ENCODE assay signal across 11 cellular contexts in the genomic region with DNA sequence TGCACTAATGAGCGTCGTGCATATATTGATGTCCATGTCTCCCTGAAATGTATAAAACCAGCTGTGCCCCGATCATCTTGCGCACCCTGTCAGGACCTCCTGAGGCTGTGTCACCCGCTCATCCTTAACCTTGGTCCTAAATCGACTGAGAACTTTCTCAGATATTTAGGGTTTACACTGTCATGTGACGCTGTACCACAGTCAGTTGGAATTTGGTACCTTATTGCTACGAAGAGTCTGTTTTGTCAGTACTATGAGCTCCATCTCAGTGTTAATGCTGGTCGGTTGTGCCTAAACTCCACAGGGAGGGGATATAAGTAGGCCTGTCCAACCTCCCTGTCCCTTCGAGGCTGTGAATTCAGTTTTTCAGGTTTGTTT. TPM values are rescaled to one million over a fixed set of nuclear protein-coding genes. Genes with fewer than 3 reads are reported as not detected.
DNase-seq lines count a peak whose midpoint lies in the region; ATAC-seq and TF ChIP-seq lines count a peak whose summit lies in the region.
"Had no signal": no experiment of that assay in that cellular context is flagged by ENCODE, and none has a peak within 500 bp of the region (broad histone marks: within the 10 kb centered on the region; RNA-seq: fewer than 3 reads in every experiment).

No MANE protein-coding gene starts in this region.

- WGBS in heart left ventricle, 4 donors, result 89 to 92% (median 90%) methylated on average over 10 of the region's 10 CpGs
- WGBS in mesendoderm (ENCODE audit: extremely low coverage, insufficient coverage, low lambda C conversion rate), result no CpG with 5 or more reads among the region's 10 CpGs

- no peak overlapping the region for H3K18ac ChIP-seq in mesendoderm (ENCODE audit: low read length)

- H4K8ac ChIP-seq in mesendoderm (ENCODE audit: low read depth, low read length), result no peak overlapping the region

- peak overlapping the region; percentile 1 for H3K9ac ChIP-seq in mesendoderm (ENCODE audit: low read length)

- H3K79me1 ChIP-seq in mesendoderm (ENCODE audit: low read length), result no peaks in the 10 kb centered on the region

- ATAC-seq in heart left ventricle (no peak), HG03432 (IDR thresholded peaks at IDR 0.05; ENCODE audit: unreplicated experiment) (no peak)
- ATAC-seq: activated T-cell treated with anti-CD3 and anti-CD28 coated beads, Interleukin-2, amount 50 U/mL, for 72 hours had no signal

- no peak overlapping the region for H3K4me2 ChIP-seq in mesendoderm (ENCODE audit: low read length)

- no peaks in the 10 kb centered on the region for H3K9me3 ChIP-seq in heart left ventricle
- H3K9me3 ChIP-seq: MG63, pancreas had no signal

- H4K5ac ChIP-seq in mesendoderm (ENCODE audit: low read length), result no peak overlapping the region

- peaks cover 5% of the 10 kb centered on the region for H3K79me2 ChIP-seq in mesendoderm (ENCODE audit: control insufficient read depth, insufficient read depth, low read length)

- H2AK5ac ChIP-seq in mesendoderm (ENCODE audit: low read length), result peak overlapping the region; percentile 87

- DNase-seq in heart left ventricle (no peak), cardiac septum (ENCODE audit: low spot score) (no peak), mesendoderm (no peak), activated gamma-delta T cell treated with Interleukin-2 at 50 U/mL for 16 hours (no peak), COR-L47 (lab: John Stamatoyannopoulos, UW) (no peak)
- DNase-seq: activated T-cell treated with anti-CD3 and anti-CD28 coated beads, Interleukin-2, amount 50 U/mL, for 72 hours; MG63; stimulated activated CD4-positive, alpha-beta T cell treated with anti-CD3 and anti-CD28 coated beads, Interleukin-4, amount 100 ng/mL, for 1 hour had no signal

- no peak overlapping the region for H3K4ac ChIP-seq in mesendoderm (ENCODE audit: low read depth, low read length)

- no peak for TF ChIP-seq POLR2A in heart left ventricle (IDR thresholded peaks at IDR 0.05)

- no peak overlapping the region for H2BK120ac ChIP-seq in mesendoderm (ENCODE audit: low read depth, low read length)

- TF ChIP-seq CTCF in heart left ventricle (IDR thresholded peaks at IDR 0.05), result no peak

- peak overlapping the region; percentile 17 for H2BK5ac ChIP-seq in mesendoderm (ENCODE audit: low read length)

- H3K27me3 ChIP-seq in heart left ventricle (peaks cover 0 to 15% (median 0%) of the 10 kb centered on the region in 9 donors), mesendoderm (ENCODE audit: insufficient read depth, low read length, poor library complexity) (no peaks in the 10 kb centered on the region)
- H3K27me3 ChIP-seq: MG63, pancreas had no signal

- H3K4me3 ChIP-seq in heart left ventricle (no peak overlapping the region), mesendoderm (ENCODE audit: low read length) (no peak overlapping the region)
- H3K4me3 ChIP-seq: MG63, pancreas had no signal

- H3K23ac ChIP-seq in mesendoderm (ENCODE audit: low read length), result no peak overlapping the region

- peak overlapping the region; percentile 74 for H3K56ac ChIP-seq in mesendoderm (ENCODE audit: low read length)

- peaks cover 0 to 10% (median 0%) of the 10 kb centered on the region in 9 donors for H3K36me3 ChIP-seq in heart left ventricle
- H3K36me3 ChIP-seq in mesendoderm (ENCODE audit: control insufficient read depth, insufficient read depth, low read length), result no peaks in the 10 kb centered on the region
- H3K36me3 ChIP-seq: pancreas had no signal

- H3K4me1 ChIP-seq in heart left ventricle, result peaks cover 0 to 42% (median 15%) of the 10 kb centered on the region in 12 donors
- H3K4me1 ChIP-seq in mesendoderm (ENCODE audit: control insufficient read depth, low read depth, low read length), result peaks cover 10% of the 10 kb centered on the region

- H3K27ac ChIP-seq in heart left ventricle, result peak overlapping the region in 8 of 12 donors; percentile 9 to 99 (median 84)
- H3K27ac ChIP-seq in mesendoderm (ENCODE audit: low read depth, low read length), result no peak overlapping the region
- H3K27ac ChIP-seq: pancreas had no signal

- H2BK15ac ChIP-seq in mesendoderm (replicated peaks; ENCODE audit: low read depth), result no peak overlapping the region

- intact Hi-C loops in heart left ventricle (cut with DNase I), result loop anchor here in 6 of 10 donors (5.0 to 10.0 kb wide), 5 partner anchors 49 to 199 kb away; a partner anchor contains a TSS
- intact Hi-C loops in cardiac septum (cut with DNase I), result no loop called here

RNA-seq across cellular contexts. Expression of a gene that starts 1.8 kb away (rescaled TPM):
- 100 to 1,000 TPM; 116 to 412 (median 149) TPM for total RNA-seq in heart left ventricle
- polyA plus RNA-seq in heart left ventricle, result 100 to 1,000 TPM; 270 to 501 TPM
- total RNA-seq in cardiac septum, result 215 TPM
- polyA plus RNA-seq in mesendoderm (2013, experiment 1 of 2), result 1,871 TPM
- polyA plus RNA-seq in mesendoderm (2013, experiment 2 of 2), result 1,795 TPM

RNA-seq across cellular contexts. Expression of a gene that starts 6.5 kb away (rescaled TPM):
- total RNA-seq in heart left ventricle (not detected), cardiac septum (not detected)
- polyA plus RNA-seq in heart left ventricle, result not detected
- 0.13 TPM for polyA plus RNA-seq in mesendoderm (2013, experiment 1 of 2)
- polyA plus RNA-seq in mesendoderm (2013, experiment 2 of 2), result 0.15 TPM
- total RNA-seq: activated T-cell treated with anti-CD3 and anti-CD28 coated beads, Interleukin-2, amount 50 U/mL, for 72 hours; pancreas had no signal
- polyA plus RNA-seq: keratinocyte had no signal

RNA-seq across cellular contexts. Expression of a gene that starts 8.0 kb away (rescaled TPM):
- total RNA-seq in heart left ventricle (100 to 1,000 TPM in 6 of 9 donors, 10 to 100 TPM in 3; 61.3 to 277 (median 127) TPM), cardiac septum (123 TPM)
- polyA plus RNA-seq in heart left ventricle, result 100 to 1,000 TPM; 158 to 278 TPM
- 1,155 TPM for polyA plus RNA-seq in mesendoderm (2013, experiment 1 of 2)
- 1,131 TPM for polyA plus RNA-seq in mesendoderm (2013, experiment 2 of 2)

RNA-seq across cellular contexts. Expression of a gene that starts 14.8 kb away (rescaled TPM):
- total RNA-seq in heart left ventricle, result 100 to 1,000 TPM; 144 to 781 (median 214) TPM
- polyA plus RNA-seq in heart left ventricle, result 100 to 1,000 TPM; 501 to 873 TPM
- total RNA-seq in cardiac septum, result 260 TPM
- polyA plus RNA-seq in mesendoderm (2013, experiment 1 of 2), result 612 TPM
- polyA plus RNA-seq in mesendoderm (2013, experiment 2 of 2), result 633 TPM

RNA-seq across cellular contexts. Expression of a gene that starts 16.9 kb away (rescaled TPM):
- total RNA-seq in heart left ventricle (10 to 100 TPM in 2 of 9 donors, 1 to 10 TPM in 7; 4.5 to 11.1 (median 6.2) TPM), cardiac septum (11.0 TPM)
- 10 to 100 TPM in 1 of 2 donors, 1 to 10 TPM in 1; 9.4 to 15.7 TPM for polyA plus RNA-seq in heart left ventricle
- 27.3 TPM for polyA plus RNA-seq in mesendoderm (2013, experiment 1 of 2)
- 26.0 TPM for polyA plus RNA-seq in mesendoderm (2013, experiment 2 of 2)
